In genomic region chr5:157282150-157282549, GRCh38 we compare ENCODE assay signal across 1 cellular context.
TF ChIP-seq lines count a peak whose summit lies in the region.

No MANE protein-coding gene starts in this region.

TF ChIP-seq in HepG2, 621 proteins besides CTCF, POLR2A, EP300 and RAD21:
- TF ChIP-seq HNRNPH1 (optimal IDR thresholded peaks at IDR 0.05; ENCODE audit: low read depth, low read length) (no peak), PAXIP1 (CRISPR knock-in tag; conservative IDR thresholded peaks at IDR 0.05) (no peak), NFATC3 (CRISPR knock-in tag; IDR thresholded peaks at IDR 0.05) (no peak), ZNF512 (CRISPR knock-in tag; IDR thresholded peaks at IDR 0.05) (no peak), TBL1XR1 (IDR thresholded peaks at IDR 0.05; ENCODE audit: borderline replicate concordance, low read length, partially characterized antibody) (no peak), ZNF792 (CRISPR knock-in tag; IDR thresholded peaks at IDR 0.05) (no peak), ZBTB10 (CRISPR knock-in tag; IDR thresholded peaks at IDR 0.05; ENCODE audit: borderline replicate concordance) (no peak), MLLT10 (CRISPR knock-in tag; IDR thresholded peaks at IDR 0.05) (no peak), FOXP4 (CRISPR knock-in tag; IDR thresholded peaks at IDR 0.05) (no peak), MTA3 (CRISPR knock-in tag; IDR thresholded peaks at IDR 0.05) (no peak), KIAA2018 (CRISPR knock-in tag; IDR thresholded peaks at IDR 0.05; ENCODE audit: borderline replicate concordance) (no peak), ZBTB39 (CRISPR knock-in tag; IDR thresholded peaks at IDR 0.05) (no peak), BRF2 (CRISPR knock-in tag; IDR thresholded peaks at IDR 0.05) (no peak), U2AF2 (IDR thresholded peaks at IDR 0.05; ENCODE audit: low read depth, low read length) (no peak), PHF8 (CRISPR knock-in tag; IDR thresholded peaks at IDR 0.05) (no peak), NONO (IDR thresholded peaks at IDR 0.05) (no peak), NONO (CRISPR knock-in tag; conservative IDR thresholded peaks at IDR 0.05) (no peak), ZBTB42 (CRISPR knock-in tag; IDR thresholded peaks at IDR 0.05) (no peak), KDM2A (CRISPR knock-in tag; IDR thresholded peaks at IDR 0.05; ENCODE audit: borderline replicate concordance, low read depth) (no peak), ESRRA (CRISPR knock-in tag; IDR thresholded peaks at IDR 0.05; ENCODE audit: low read depth) (no peak)
TF ChIP-seq in HepG2: peak in this region for 0.
